ENCODE assay signal across 10 cellular contexts in the genomic region with DNA sequence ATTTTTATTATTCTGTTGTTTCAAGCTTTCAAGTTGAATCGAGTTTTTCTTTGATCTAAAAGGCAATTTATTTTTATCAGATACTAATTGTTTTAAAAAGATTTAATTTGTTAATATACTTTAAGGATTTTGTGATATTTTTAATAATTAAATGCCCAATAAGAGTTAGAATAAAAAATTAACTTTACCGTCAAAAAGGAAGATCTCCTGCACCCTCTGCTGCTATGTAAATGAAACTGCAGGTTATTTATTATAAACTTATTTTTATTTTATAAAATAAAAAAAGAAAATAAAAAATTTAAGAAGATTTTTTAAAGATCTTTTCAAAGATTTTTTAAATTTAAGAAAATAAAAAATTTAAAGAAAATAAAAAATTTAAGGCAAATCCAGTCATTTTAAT.
DNase-seq lines count a peak whose midpoint lies in the region; ATAC-seq and TF ChIP-seq lines count a peak whose summit lies in the region.
"Had no signal": no experiment of that assay in that cellular context is flagged by ENCODE, and none has a peak within 500 bp of the region (broad histone marks: within the 10 kb centered on the region; RNA-seq: fewer than 3 reads in every experiment).

No MANE protein-coding gene starts in this region.

- H3K27me3 ChIP-seq in MM.1S (replicated peaks; ENCODE audit: insufficient read depth, low read length) (no peaks in the 10 kb centered on the region), dorsolateral prefrontal cortex (no peaks in the 10 kb centered on the region), testis (no peaks in the 10 kb centered on the region)

- intact Hi-C loops in dorsolateral prefrontal cortex (cut with DNase I) (loop anchor here in 1 of 2 donors (10.0 kb wide), 1 partner anchor 379 kb away; no protein-coding TSS in a partner anchor), testis (cut with DNase I; ENCODE audit: low total_unique reads) (no loop called here)

- no peak overlapping the region for H3K9ac ChIP-seq in MM.1S (ENCODE audit: low read length)

- no peaks in the 10 kb centered on the region for H3K27me3 Mint-ChIP-seq in neural crest cell (ENCODE audit: low read depth)
- H3K27me3 Mint-ChIP-seq: activated CD4-positive, alpha-beta T cell treated with anti-CD3 and anti-CD28 coated beads, Interleukin-2, amount 10 ng/mL, durations not matched to agents 24 days and 14 days had no signal

- no peaks in the 10 kb centered on the region for H3K9me2 ChIP-seq in MM.1S (replicated peaks; ENCODE audit: insufficient read depth, low read length)

- DNase-seq in GM03348 (ENCODE audit: low spot score) (peak; percentile 5), MM.1S (no peak), dorsolateral prefrontal cortex (no peak), neural crest cell (ENCODE audit: low read depth, low spot score) (no peak), NCI-H1048 (lab: John Stamatoyannopoulos, UW) (no peak), A172 (ENCODE audit: low spot score) (no peak), testis (no peak)
- DNase-seq: activated CD4-positive, alpha-beta T cell treated with anti-CD3 and anti-CD28 coated beads, Interleukin-2, amount 10 ng/mL, durations not matched to agents 24 days and 14 days; NK-92 treated with Interleukin-12 subunit alpha and Interleukin-12 subunit beta, amount 100 ng/mL, for 24 hours had no signal

- H3K4me1 Mint-ChIP-seq in neural crest cell: peaks cover 22% of the 10 kb centered on the region
- H3K4me1 Mint-ChIP-seq: activated CD4-positive, alpha-beta T cell treated with anti-CD3 and anti-CD28 coated beads, Interleukin-2, amount 10 ng/mL, durations not matched to agents 24 days and 14 days had no signal

- no peak overlapping the region for H3K27ac Mint-ChIP-seq in neural crest cell (ENCODE audit: unreplicated experiment)
- H3K27ac Mint-ChIP-seq: activated CD4-positive, alpha-beta T cell treated with anti-CD3 and anti-CD28 coated beads, Interleukin-2, amount 10 ng/mL, durations not matched to agents 24 days and 14 days had no signal

- H3F3A ChIP-seq in MM.1S (ENCODE audit: insufficient read depth, low read length): no peaks in the 10 kb centered on the region

- H3K9me3 Mint-ChIP-seq in neural crest cell: no peaks in the 10 kb centered on the region
- H3K9me3 Mint-ChIP-seq: activated CD4-positive, alpha-beta T cell treated with anti-CD3 and anti-CD28 coated beads, Interleukin-2, amount 10 ng/mL, durations not matched to agents 24 days and 14 days had no signal

- WGBS in testis, 2 donors: 51 to 52% methylated on average over 2 of the region's 2 CpGs

- no peaks in the 10 kb centered on the region for H3K36me3 Mint-ChIP-seq in neural crest cell (ENCODE audit: low read depth)

- H3K9me3 ChIP-seq in MM.1S (replicated peaks; ENCODE audit: insufficient read depth, low read length) (no peaks in the 10 kb centered on the region), testis (no peaks in the 10 kb centered on the region)

- ATAC-seq in HG03280 (IDR thresholded peaks at IDR 0.05; ENCODE audit: unreplicated experiment): no peak

- H2AFZ ChIP-seq in MM.1S (ENCODE audit: low read length): no peak overlapping the region

- TF ChIP-seq CTCF in MM.1S (IDR thresholded peaks at IDR 0.05; ENCODE audit: low read length) (peak; percentile 13; the same call in 1 of the 2 replicates), dorsolateral prefrontal cortex (IDR thresholded peaks at IDR 0.05 in 54 of 56, conservative IDR thresholded peaks at IDR 0.05 in 2 of 56; ENCODE audit: low read depth in 1 of 56, partially characterized antibody in 56 of 56) (peak; percentile 37 to 75 (median 58)), neural crest cell (conservative IDR thresholded peaks at IDR 0.05) (peak; percentile 94), testis (IDR thresholded peaks at IDR 0.05) (peak in 1 of 3 experiments; percentile 62)

- no peak for TF ChIP-seq POLR2A in testis (IDR thresholded peaks at IDR 0.05)

- H3K4me2 ChIP-seq in MM.1S (ENCODE audit: low read depth, low read length): no peak overlapping the region

- no peaks in the 10 kb centered on the region for H3K4me1 ChIP-seq in MM.1S (ENCODE audit: low read length)
- H3K4me1 ChIP-seq in testis: no peaks in the 10 kb centered on the region

- H4K20me1 ChIP-seq in MM.1S (ENCODE audit: insufficient read depth, low read length): no peaks in the 10 kb centered on the region

- no peaks in the 10 kb centered on the region for H3K79me2 ChIP-seq in MM.1S (ENCODE audit: low read length)

- H3K4me3 Mint-ChIP-seq in neural crest cell: no peak overlapping the region
- H3K4me3 Mint-ChIP-seq: activated CD4-positive, alpha-beta T cell treated with anti-CD3 and anti-CD28 coated beads, Interleukin-2, amount 10 ng/mL, durations not matched to agents 24 days and 14 days had no signal

- H3K27ac ChIP-seq in MM.1S (ENCODE audit: low read length) (no peak overlapping the region), dorsolateral prefrontal cortex (no peak overlapping the region), testis (no peak overlapping the region)

- H3K36me3 ChIP-seq in MM.1S (replicated peaks; ENCODE audit: insufficient read depth, low read length): no peaks in the 10 kb centered on the region
- no peaks in the 10 kb centered on the region for H3K36me3 ChIP-seq in testis (ENCODE audit: low read depth, missing control alignments)

- H3K4me3 ChIP-seq in MM.1S (ENCODE audit: low read length): no peak overlapping the region
- H3K4me3 ChIP-seq in dorsolateral prefrontal cortex: no peak overlapping the region
- no peak overlapping the region for H3K4me3 ChIP-seq in testis
